ENCODE assay signal across 8 cellular contexts in the genomic region with DNA sequence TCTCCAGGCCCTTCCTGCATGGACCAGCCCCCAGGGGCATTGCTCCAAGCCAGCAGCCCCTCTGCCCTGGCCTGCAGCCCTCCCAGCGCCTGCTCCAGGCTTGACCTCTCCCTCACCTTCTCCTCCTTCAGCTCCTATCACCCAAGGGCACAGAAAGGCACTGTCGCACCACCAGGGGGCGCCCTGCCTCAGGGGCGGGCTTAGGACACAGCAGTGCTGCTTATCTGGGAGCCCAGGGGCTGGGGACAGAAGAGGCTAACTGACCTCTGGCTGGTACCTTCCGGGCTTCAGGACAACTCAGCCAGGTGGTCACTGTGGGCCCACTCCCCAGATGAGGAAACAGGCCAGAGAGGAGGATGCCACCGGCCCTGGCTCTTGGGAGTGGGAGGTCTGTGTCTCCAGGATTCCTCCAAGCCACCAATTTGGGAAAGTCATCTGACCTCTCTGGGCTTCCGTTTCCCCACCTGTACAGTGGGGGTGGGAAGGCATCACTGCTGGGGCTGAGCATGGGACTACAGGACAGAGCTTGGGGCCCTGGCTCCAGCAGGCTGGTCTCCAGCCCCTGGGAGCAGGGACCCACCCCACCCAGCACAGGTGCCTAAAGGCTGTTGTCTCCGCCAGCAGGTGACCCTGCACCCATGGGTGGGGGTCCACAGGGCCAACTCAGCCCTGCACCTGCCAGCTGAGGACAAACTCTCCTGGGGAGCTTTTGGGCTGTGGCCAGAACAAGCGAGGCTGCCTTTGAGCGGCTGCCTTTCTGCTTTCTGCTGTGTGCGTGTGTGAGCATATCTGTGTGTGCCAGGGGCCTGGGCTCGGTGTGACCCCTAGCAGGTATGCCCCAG. TPM values are rescaled to one million over a fixed set of nuclear protein-coding genes. Genes with fewer than 3 reads are reported as not detected.
A peak's percentile ranks its signal among the peaks of the same experiment; 100 is the strongest.
DNase-seq lines count a peak whose midpoint lies in the region; ATAC-seq and TF ChIP-seq lines count a peak whose summit lies in the region.

No MANE protein-coding gene starts in this region.

- ATAC-seq in RWPE2 (ENCODE audit: low read depth) (no peak), GM19324 (IDR thresholded peaks at IDR 0.05; ENCODE audit: low FRiP score, unreplicated experiment) (no peak)
- ATAC-seq in activated T-helper 17 cell treated with anti-CD3 and anti-CD28 coated beads, Interleukin-2, amount 50 U/mL, for 72 hours (replicated peaks): peak; percentile 54
- ATAC-seq in natural killer cell treated with Interleukin-12 subunit alpha and Interleukin-12 subunit beta and Interleukin-15 and Interleukin-18, amount 100 ng/mL, for 72 hours: peak; percentile 43 to 58

- in situ Hi-C loops in GM13976 (cut with MboI; ENCODE audit: low sequenced_read_pairs, unreplicated experiment): no loop called here

- H3K4me2 ChIP-seq in Loucy (ENCODE audit: low read depth, low read length, poor library complexity, severe bottlenecking): no peak overlapping the region

- H3K4me1 Mint-ChIP-seq in activated T-helper 17 cell treated with anti-CD3 and anti-CD28 coated beads, Interleukin-2, amount 50 U/mL, for 72 hours: peaks cover 9% of the 10 kb centered on the region
- H3K4me1 Mint-ChIP-seq in natural killer cell treated with Interleukin-12 subunit alpha and Interleukin-12 subunit beta and Interleukin-15 and Interleukin-18, amount 100 ng/mL, for 72 hours (ENCODE audit: low read depth in 2 of 2): peaks cover 8 to 24% of the 10 kb centered on the region in 2 donors

- 0 out of 2 replicates have a peak, but pooled peaks cover 3% of the 10 kb centered on the region for H3F3A ChIP-seq in Loucy (ENCODE audit: low read depth)

- peak overlapping the region; percentile 96 for H3K27ac ChIP-seq in RWPE2 (ENCODE audit: poor library complexity, severe bottlenecking)

- peaks cover 18% of the 10 kb centered on the region for H3K4me1 ChIP-seq in Loucy (ENCODE audit: insufficient read depth, low read length, poor library complexity, severe bottlenecking)
- H3K4me1 ChIP-seq in RWPE2 (ENCODE audit: insufficient read depth, poor library complexity, severe bottlenecking): peaks cover 38% of the 10 kb centered on the region

- peak; percentile 99 for TF ChIP-seq CTCF in GM13976 (IDR thresholded peaks at IDR 0.05; ENCODE audit: borderline replicate concordance, control extremely low read depth, extremely low read depth, insufficient read depth, missing control alignments)
- peak; percentile 96 for TF ChIP-seq CTCF in Loucy (conservative IDR thresholded peaks at IDR 0.05; ENCODE audit: low read length)
- peak; percentile 99 for TF ChIP-seq CTCF in RWPE2 (IDR thresholded peaks at IDR 0.05; ENCODE audit: poor library complexity, severe bottlenecking)
- TF ChIP-seq CTCF in fibroblast of mammary gland (conservative IDR thresholded peaks at IDR 0.05; ENCODE audit: control insufficient read depth, insufficient read depth, low read depth, low read length): peak; percentile 91

- no peak overlapping the region for H3K4me3 ChIP-seq in Loucy (ENCODE audit: low read length, poor library complexity, severe bottlenecking)
- H3K4me3 ChIP-seq in RWPE2 (ENCODE audit: severe bottlenecking): no peak overlapping the region
- H3K4me3 ChIP-seq in fibroblast of mammary gland (ENCODE audit: control insufficient read depth, low read depth, low read length): no peak overlapping the region

- no peaks in the 10 kb centered on the region for H3K9me2 ChIP-seq in Loucy (replicated peaks; ENCODE audit: low read depth, low read length)

- peak; percentile 89 for DNase-seq in GM13976 (ENCODE audit: low spot score)
- peak; percentile 87 for DNase-seq in RWPE2 (ENCODE audit: low spot score)
- peak; percentile 68 for DNase-seq in fibroblast of mammary gland (ENCODE audit: low read depth)
- peak; percentile 92 for DNase-seq in natural killer cell treated with Interleukin-12 subunit alpha and Interleukin-12 subunit beta and Interleukin-15 and Interleukin-18, amount 100 ng/mL, for 72 hours (ENCODE audit: low spot score)
- DNase-seq in stimulated activated naive CD4-positive, alpha-beta T cell (lab: John Stamatoyannopoulos, UW): peak; percentile 51 to 86 (median 78)

- H3K27me3 Mint-ChIP-seq in activated T-helper 17 cell treated with anti-CD3 and anti-CD28 coated beads, Interleukin-2, amount 50 U/mL, for 72 hours: no peaks in the 10 kb centered on the region
- no peaks in the 10 kb centered on the region for H3K27me3 Mint-ChIP-seq in natural killer cell treated with Interleukin-12 subunit alpha and Interleukin-12 subunit beta and Interleukin-15 and Interleukin-18, amount 100 ng/mL, for 72 hours

- H3K27me3 ChIP-seq in Loucy (ENCODE audit: insufficient read depth, low read length, poor library complexity, severe bottlenecking): no peaks in the 10 kb centered on the region
- no peaks in the 10 kb centered on the region for H3K27me3 ChIP-seq in RWPE2 (ENCODE audit: insufficient read depth, poor library complexity, severe bottlenecking)

- H3K9me3 Mint-ChIP-seq in activated T-helper 17 cell treated with anti-CD3 and anti-CD28 coated beads, Interleukin-2, amount 50 U/mL, for 72 hours: no peaks in the 10 kb centered on the region
- H3K9me3 Mint-ChIP-seq in natural killer cell treated with Interleukin-12 subunit alpha and Interleukin-12 subunit beta and Interleukin-15 and Interleukin-18, amount 100 ng/mL, for 72 hours: no peaks in the 10 kb centered on the region

- no peak overlapping the region for H3K9ac ChIP-seq in Loucy (ENCODE audit: low read depth, low read length, poor library complexity, severe bottlenecking)

- H3K79me2 ChIP-seq in Loucy (ENCODE audit: insufficient read depth, low read length): no peaks in the 10 kb centered on the region

- H3K4me3 Mint-ChIP-seq in activated T-helper 17 cell treated with anti-CD3 and anti-CD28 coated beads, Interleukin-2, amount 50 U/mL, for 72 hours: no peak overlapping the region
- no peak overlapping the region for H3K4me3 Mint-ChIP-seq in natural killer cell treated with Interleukin-12 subunit alpha and Interleukin-12 subunit beta and Interleukin-15 and Interleukin-18, amount 100 ng/mL, for 72 hours

- no peak overlapping the region for H2AFZ ChIP-seq in Loucy (ENCODE audit: low read length)

- H3K36me3 ChIP-seq in Loucy (ENCODE audit: insufficient read depth, low read length): no peaks in the 10 kb centered on the region
- no peaks in the 10 kb centered on the region for H3K36me3 ChIP-seq in RWPE2 (ENCODE audit: low read depth)

- H3K27ac Mint-ChIP-seq in activated T-helper 17 cell treated with anti-CD3 and anti-CD28 coated beads, Interleukin-2, amount 50 U/mL, for 72 hours: no peak overlapping the region
- H3K27ac Mint-ChIP-seq in natural killer cell treated with Interleukin-12 subunit alpha and Interleukin-12 subunit beta and Interleukin-15 and Interleukin-18, amount 100 ng/mL, for 72 hours: no peak overlapping the region

- H3K36me3 Mint-ChIP-seq in activated T-helper 17 cell treated with anti-CD3 and anti-CD28 coated beads, Interleukin-2, amount 50 U/mL, for 72 hours (ENCODE audit: low read depth): no peaks in the 10 kb centered on the region
- no peaks in the 10 kb centered on the region for H3K36me3 Mint-ChIP-seq in natural killer cell treated with Interleukin-12 subunit alpha and Interleukin-12 subunit beta and Interleukin-15 and Interleukin-18, amount 100 ng/mL, for 72 hours

- no peaks in the 10 kb centered on the region for H4K20me1 ChIP-seq in Loucy (ENCODE audit: insufficient read depth, low read length, poor library complexity, severe bottlenecking)

- H3K9me3 ChIP-seq in Loucy (ENCODE audit: insufficient read depth, low read depth, low read length) (no peaks in the 10 kb centered on the region), RWPE2 (ENCODE audit: severe bottlenecking) (no peaks in the 10 kb centered on the region)

RNA-seq across cellular contexts. Expression of a gene that starts 25.5 kb away (rescaled TPM):
- total RNA-seq in activated T-helper 17 cell treated with anti-CD3 and anti-CD28 coated beads, Interleukin-2, amount 50 U/mL, for 72 hours: 10 to 100 TPM; 46.5 to 49.5 TPM
- 10 to 100 TPM; 80.9 to 88.3 TPM for total RNA-seq in natural killer cell treated with Interleukin-12 subunit alpha and Interleukin-12 subunit beta and Interleukin-15 and Interleukin-18, amount 100 ng/mL, for 72 hours

Comparison
In these comparisons a context has a peak if more than half of its experiments do, and no peak if none do; other contexts are left out.
1. ATAC-seq: peak in activated T-helper 17 cell treated with anti-CD3 and anti-CD28 coated beads, Interleukin-2, amount 50 U/mL, for 72 hours (single experiment) and natural killer cell treated with Interleukin-12 subunit alpha and Interleukin-12 subunit beta and Interleukin-15 and Interleukin-18, amount 100 ng/mL, for 72 hours (2 of 2); none in RWPE2 (single experiment) and GM19324 (single experiment).
2. Peak in every context shown above with its lines, with median percentiles within 50 percentile points of each other: DNase-seq and CTCF ChIP-seq.